Comparison of ENCODE assay signal across 34 cellular contexts in genomic region chr10:35569836-35570235, GRCh38. TPM values are rescaled to one million over a fixed set of nuclear protein-coding genes. Genes with fewer than 3 reads are reported as not detected.
"Had no signal": no experiment of that assay in that cellular context is flagged by ENCODE, and none has a peak within 500 bp of the region (broad histone marks: within the 10 kb centered on the region; RNA-seq: fewer than 3 reads in every experiment).

No MANE protein-coding gene starts in this region.

- H3K27ac Mint-ChIP-seq: mesothelial cell of epicardium; natural killer cell; stimulated activated memory B cell treated with anti-CD40 and anti-IgM and Interleukin-4, amounts not matched to agents 10 μg/mL and 1 μg/mL and 100 μg/mL, for 72 hours; type B pancreatic cell had no signal

- H3K27ac ChIP-seq: left lung, ovary, right atrium auricular region, right lobe of liver, suprapubic skin, thoracic aorta, tibial nerve, uterus had no signal

- H3K27me3 ChIP-seq: left lung, ovary, right atrium auricular region, right lobe of liver, suprapubic skin, tibial nerve, uterus had no signal

- H3K36me3 Mint-ChIP-seq: natural killer cell had no signal

- ATAC-seq: left colon; left lung; natural killer cell; right lobe of liver; stimulated activated memory B cell treated with anti-CD40 and anti-IgM and Interleukin-4, amounts not matched to agents 10 μg/mL and 1 μg/mL and 100 μg/mL, for 72 hours had no signal

- DNase-seq: hypothalamus; immature natural killer cell; kidney; left colon; left lung; mesendoderm; naive B cell; natural killer cell; ovary; right lobe of liver; stimulated activated CD4-positive, alpha-beta T cell treated with anti-CD3 and anti-CD28 coated beads, Interleukin-1b, Interleukin-23, amount 100 ng/mL, for 48 hours; stimulated activated CD4-positive, alpha-beta T cell treated with anti-CD3 and anti-CD28 coated beads, Interleukin-2, amount 100 ng/mL, for 48 hours; stimulated activated CD4-positive, alpha-beta T cell treated with anti-CD3 and anti-CD28 coated beads, Interleukin-4, amount 100 ng/mL, for 4 hours; stimulated activated CD8-positive, alpha-beta memory T cell treated with anti-CD3 and anti-CD28 coated beads, Interleukin-4, amount 100 ng/mL, for 48 hours; stimulated activated naive CD4-positive, alpha-beta T cell treated with Interleukin-2 at 50 U/mL for 16 hours; uterus had no signal

- H3K4me3 ChIP-seq: left lung, lung, ovary, right atrium auricular region, right lobe of liver, smooth muscle cell, suprapubic skin, thoracic aorta, tibial nerve, uterus had no signal

- H3K4me1 Mint-ChIP-seq: mesothelial cell of epicardium had no signal

- H3K9me3 Mint-ChIP-seq: immature natural killer cell; mesothelial cell of epicardium; naive B cell; natural killer cell; stimulated activated memory B cell treated with anti-CD40 and anti-IgM and Interleukin-4, amounts not matched to agents 10 μg/mL and 1 μg/mL and 100 μg/mL, for 72 hours; type B pancreatic cell had no signal

- H3K4me3 Mint-ChIP-seq: immature natural killer cell; mesothelial cell of epicardium; naive B cell; natural killer cell; stimulated activated memory B cell treated with anti-CD40 and anti-IgM and Interleukin-4, amounts not matched to agents 10 μg/mL and 1 μg/mL and 100 μg/mL, for 72 hours; type B pancreatic cell had no signal

- H3K36me3 ChIP-seq: ovary, uterus had no signal

- H3K4me1 ChIP-seq: right lobe of liver, uterus had no signal

- H3K27me3 Mint-ChIP-seq: naive B cell; progenitor cell of endocrine pancreas; stimulated activated memory B cell treated with anti-CD40 and anti-IgM and Interleukin-4, amounts not matched to agents 10 μg/mL and 1 μg/mL and 100 μg/mL, for 72 hours; type B pancreatic cell had no signal

- H3K9me3 ChIP-seq: left lung, ovary, right atrium auricular region, right lobe of liver, suprapubic skin, thoracic aorta, tibial nerve, uterus had no signal

RNA-seq across cellular contexts. Expression of gene GJD4, which starts 35.3 kb away (rescaled TPM):
- total RNA-seq: kidney, left colon, left lung, lower leg skin, lung, mesothelial cell of epicardium, mononuclear cell, natural killer cell, omental fat pad, ovary, pulmonary artery endothelial cell, renal cortical epithelial cell, right atrium auricular region, right lobe of liver, smooth muscle cell, subcutaneous adipose tissue, thoracic aorta, ureter, uterus had no signal
- polyA plus RNA-seq: immature natural killer cell, neural cell, ovary, smooth muscle cell had no signal
